37 cellular contexts compared by ENCODE assay signal in genomic region chr20:48476854-48477253, GRCh38.
"Had no signal": no experiment of that assay in that cellular context is flagged by ENCODE, and none has a peak within 500 bp of the region (broad histone marks: within the 10 kb centered on the region; RNA-seq: fewer than 3 reads in every experiment).

No MANE protein-coding gene starts in this region.

- H3K36me3 Mint-ChIP-seq: activated CD4-positive, alpha-beta memory T cell treated with anti-CD3 and anti-CD28 coated beads for 36 hours; activated naive CD4-positive, alpha-beta T cell treated with anti-CD3 and anti-CD28 coated beads, Interleukin-2, amount 50 U/mL, for 72 hours; activated naive CD8-positive, alpha-beta T cell treated with anti-CD3 and anti-CD28 coated beads for 36 hours had no signal

- DNase-seq: activated B cell treated with CpG ODN at 0.5 μM for 24 hours; activated CD4-positive, alpha-beta memory T cell treated with anti-CD3 and anti-CD28 coated beads for 36 hours; activated CD4-positive, alpha-beta T cell treated with anti-CD3 and anti-CD28 coated beads for 4 hours; activated CD4-positive, alpha-beta T cell treated with anti-CD3 and anti-CD28 coated beads, Interleukin-2, amount 10 ng/mL, durations not matched to agents 24 days and 14 days; activated CD4-positive, alpha-beta T cell treated with anti-CD3 and anti-CD28 coated beads, Interleukin-2, amount 50 U/mL, for 1 hour; activated CD4-positive, alpha-beta T cell treated with anti-CD3 and anti-CD28 coated beads, Interleukin-2, amount 50 U/mL, for 4 hours; activated CD4-positive, CD25-positive, alpha-beta regulatory T cell treated with anti-CD3 and anti-CD28 coated beads, Interleukin-2, amount 50 U/mL, for 72 hours; activated CD8-positive, alpha-beta memory T cell treated with anti-CD3 and anti-CD28 coated beads, Interleukin-2, amount 50 U/mL, for 4 hours; activated CD8-positive, alpha-beta T cell treated with anti-CD3 and anti-CD28 coated beads for 36 hours; activated effector memory CD4-positive, alpha-beta T cell treated with anti-CD3 and anti-CD28 coated beads, Interleukin-2, amount 50 U/mL, for 16 hours; activated gamma-delta T cell treated with Interleukin-2 at 50 U/mL for 16 hours; activated naive CD4-positive, alpha-beta T cell; activated naive CD4-positive, alpha-beta T cell treated with anti-CD3 and anti-CD28 coated beads for 36 hours; activated naive CD4-positive, alpha-beta T cell treated with anti-CD3 and anti-CD28 coated beads, Interleukin-2, amount 50 U/mL, for 16 hours; activated naive CD8-positive, alpha-beta T cell treated with anti-CD3 and anti-CD28 coated beads for 36 hours; activated T-cell treated with anti-CD3 and anti-CD28 coated beads for 4 hours; activated T-cell treated with anti-CD3 and anti-CD28 coated beads, Interleukin-2, amount 50 U/mL, for 1 hour; activated T-cell treated with anti-CD3 and anti-CD28 coated beads, Interleukin-2, amount 50 U/mL, for 4 hours; activated T-cell treated with anti-CD3 and anti-CD28 coated beads, Interleukin-2, amount 50 U/mL, for 72 hours; adrenal gland; amniotic stem cell; aorta; body of pancreas; brain microvascular endothelial cell; central memory CD4-positive, alpha-beta T cell; T-helper 1 cell; T-helper 2 cell; T-helper 9 cell had no signal

- H3K9me3 Mint-ChIP-seq: activated B cell treated with CpG ODN at 0.5 μM for 24 hours; activated CD4-positive, alpha-beta memory T cell treated with anti-CD3 and anti-CD28 coated beads for 36 hours; activated CD4-positive, alpha-beta T cell treated with anti-CD3 and anti-CD28 coated beads, Interleukin-2, amount 10 ng/mL, durations not matched to agents 24 days and 14 days; activated CD8-positive, alpha-beta T cell treated with anti-CD3 and anti-CD28 coated beads for 36 hours; activated naive CD4-positive, alpha-beta T cell treated with anti-CD3 and anti-CD28 coated beads for 36 hours; activated naive CD4-positive, alpha-beta T cell treated with anti-CD3 and anti-CD28 coated beads, Interleukin-2, amount 50 U/mL, for 72 hours; activated naive CD8-positive, alpha-beta T cell treated with anti-CD3 and anti-CD28 coated beads for 36 hours; activated T-cell treated with anti-CD3 and anti-CD28 coated beads, Interleukin-2, amount 50 U/mL, for 4 hours; activated T-cell treated with anti-CD3 and anti-CD28 coated beads, Interleukin-2, amount 50 U/mL, for 72 hours; activated T-helper 1 cell treated with anti-CD3 and anti-CD28 coated beads, Interleukin-12 subunit alpha, Interleukin-12 subunit beta, Interleukin-2, Interleukin-4 antibody, amounts not matched to agents 30 ng/mL and 10 ng/mL and 1 ng/mL, durations not matched to agents 14 hours and 24 hours and 36 hours; activated T-helper 17 cell treated with anti-CD3 and anti-CD28 coated beads, Interleukin-2, amount 50 U/mL, for 72 hours; T-helper 1 cell treated with Interleukin-12 subunit alpha and Interleukin-12 subunit beta and Interleukin-4 antibody, amounts not matched to agents 30 μg/mL and 1 μg/mL, for 36 hours; T-helper 2 cell treated with Interferon-gamma antibody and Interleukin-4, amounts not matched to agents 5 μg/mL and 100 μg/mL, for 36 hours had no signal

- H3K4me3 Mint-ChIP-seq: activated B cell treated with CpG ODN at 0.5 μM for 24 hours; activated CD4-positive, alpha-beta memory T cell treated with anti-CD3 and anti-CD28 coated beads for 36 hours; activated CD4-positive, alpha-beta T cell treated with anti-CD3 and anti-CD28 coated beads, Interleukin-2, amount 10 ng/mL, durations not matched to agents 24 days and 14 days; activated CD8-positive, alpha-beta T cell treated with anti-CD3 and anti-CD28 coated beads for 36 hours; activated naive CD4-positive, alpha-beta T cell treated with anti-CD3 and anti-CD28 coated beads for 36 hours; activated naive CD8-positive, alpha-beta T cell treated with anti-CD3 and anti-CD28 coated beads for 36 hours; activated T-cell treated with anti-CD3 and anti-CD28 coated beads, Interleukin-2, amount 50 U/mL, for 4 hours; activated T-cell treated with anti-CD3 and anti-CD28 coated beads, Interleukin-2, amount 50 U/mL, for 72 hours; activated T-helper 1 cell treated with anti-CD3 and anti-CD28 coated beads, Interleukin-12 subunit alpha, Interleukin-12 subunit beta, Interleukin-2, Interleukin-4 antibody, amounts not matched to agents 30 ng/mL and 10 ng/mL and 1 ng/mL, durations not matched to agents 14 hours and 24 hours and 36 hours; activated T-helper 17 cell treated with anti-CD3 and anti-CD28 coated beads, Interleukin-2, amount 50 U/mL, for 72 hours; T-helper 1 cell treated with Interleukin-12 subunit alpha and Interleukin-12 subunit beta and Interleukin-4 antibody, amounts not matched to agents 30 μg/mL and 1 μg/mL, for 36 hours; T-helper 2 cell treated with Interferon-gamma antibody and Interleukin-4, amounts not matched to agents 5 μg/mL and 100 μg/mL, for 36 hours had no signal

- H3K4me3 ChIP-seq: adrenal gland, body of pancreas, breast epithelium had no signal

- H3K27me3 ChIP-seq: adrenal gland, body of pancreas had no signal

- H3K4me1 Mint-ChIP-seq: activated B cell treated with CpG ODN at 0.5 μM for 24 hours; activated CD4-positive, alpha-beta T cell treated with anti-CD3 and anti-CD28 coated beads, Interleukin-2, amount 10 ng/mL, durations not matched to agents 24 days and 14 days; activated naive CD8-positive, alpha-beta T cell treated with anti-CD3 and anti-CD28 coated beads for 36 hours; activated T-helper 17 cell treated with anti-CD3 and anti-CD28 coated beads, Interleukin-2, amount 50 U/mL, for 72 hours had no signal

- H3K36me3 ChIP-seq: adrenal gland, brain microvascular endothelial cell, breast epithelium had no signal

- FAIRE-seq: astrocyte, TTC549 had no signal

- H3K4me1 ChIP-seq: adrenal gland, body of pancreas, breast epithelium had no signal

- ATAC-seq: activated CD8-positive, alpha-beta T cell treated with anti-CD3 and anti-CD28 coated beads for 36 hours; activated naive CD4-positive, alpha-beta T cell treated with anti-CD3 and anti-CD28 coated beads, Interleukin-2, amount 50 U/mL, for 72 hours; activated T-cell treated with anti-CD3 and anti-CD28 coated beads, Interleukin-2, amount 50 U/mL, for 4 hours; activated T-cell treated with anti-CD3 and anti-CD28 coated beads, Interleukin-2, amount 50 U/mL, for 72 hours; activated T-helper 17 cell treated with anti-CD3 and anti-CD28 coated beads, Interleukin-2, amount 50 U/mL, for 72 hours; body of pancreas had no signal

- H3K27ac Mint-ChIP-seq: activated B cell treated with CpG ODN at 0.5 μM for 24 hours; activated CD4-positive, alpha-beta memory T cell treated with anti-CD3 and anti-CD28 coated beads for 36 hours; activated CD4-positive, alpha-beta T cell treated with anti-CD3 and anti-CD28 coated beads, Interleukin-2, amount 10 ng/mL, durations not matched to agents 24 days and 14 days; activated CD8-positive, alpha-beta T cell treated with anti-CD3 and anti-CD28 coated beads for 36 hours; activated naive CD4-positive, alpha-beta T cell treated with anti-CD3 and anti-CD28 coated beads for 36 hours; activated naive CD4-positive, alpha-beta T cell treated with anti-CD3 and anti-CD28 coated beads, Interleukin-2, amount 50 U/mL, for 72 hours; activated naive CD8-positive, alpha-beta T cell treated with anti-CD3 and anti-CD28 coated beads for 36 hours; activated T-cell treated with anti-CD3 and anti-CD28 coated beads, Interleukin-2, amount 50 U/mL, for 72 hours; activated T-helper 1 cell treated with anti-CD3 and anti-CD28 coated beads, Interleukin-12 subunit alpha, Interleukin-12 subunit beta, Interleukin-2, Interleukin-4 antibody, amounts not matched to agents 30 ng/mL and 10 ng/mL and 1 ng/mL, durations not matched to agents 14 hours and 24 hours and 36 hours; activated T-helper 17 cell treated with anti-CD3 and anti-CD28 coated beads, Interleukin-2, amount 50 U/mL, for 72 hours; T-helper 1 cell treated with Interleukin-12 subunit alpha and Interleukin-12 subunit beta and Interleukin-4 antibody, amounts not matched to agents 30 μg/mL and 1 μg/mL, for 36 hours; T-helper 2 cell treated with Interferon-gamma antibody and Interleukin-4, amounts not matched to agents 5 μg/mL and 100 μg/mL, for 36 hours had no signal

- H3K9me3 ChIP-seq: adrenal gland, body of pancreas, breast epithelium had no signal

- H3K27ac ChIP-seq: adrenal gland, body of pancreas, brain microvascular endothelial cell, breast epithelium, VCaP had no signal
